In the genomic region with DNA sequence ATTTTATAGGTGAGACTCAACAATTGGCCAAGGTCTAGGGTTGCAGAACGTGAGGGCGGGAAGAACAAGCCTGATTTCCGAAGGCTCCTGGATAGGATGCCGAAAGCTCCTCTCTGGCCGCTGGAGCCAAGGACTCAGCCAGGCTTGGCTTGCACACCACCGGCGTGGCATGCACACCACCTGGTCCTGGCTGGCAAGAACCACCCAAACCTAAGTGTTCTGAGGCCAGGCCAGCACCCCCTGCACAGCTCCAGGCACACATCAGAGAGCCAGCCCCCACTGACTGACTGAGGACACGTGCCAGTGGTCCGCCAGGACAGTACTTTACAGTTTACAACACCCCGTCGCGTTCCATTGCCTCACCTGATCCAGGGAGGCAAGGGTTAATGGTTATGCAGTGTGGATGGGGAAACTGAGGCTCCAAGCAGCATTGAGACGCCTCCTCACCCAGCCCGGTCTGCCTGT, we compare ENCODE assay signal across 8 cellular contexts. TPM values are rescaled to one million over a fixed set of nuclear protein-coding genes. Genes with fewer than 3 reads are reported as not detected.
DNase-seq lines count a peak whose midpoint lies in the region; ATAC-seq and TF ChIP-seq lines count a peak whose summit lies in the region.

No MANE protein-coding gene starts in this region.

- ATAC-seq in GM19397 (IDR thresholded peaks at IDR 0.05; ENCODE audit: unreplicated experiment) = no peak

- peaks cover 3 to 4% of the 10 kb centered on the region in 2 donors for H3K36me3 ChIP-seq in ascending aorta
- peaks cover 23% of the 10 kb centered on the region for H3K36me3 ChIP-seq in right atrium auricular region
- H3K36me3 ChIP-seq in rectal smooth muscle tissue (ENCODE audit: control insufficient read depth, insufficient read depth, low read length) = peaks cover 4% of the 10 kb centered on the region

- POLR2A ChIA-PET in GM10248 (lab: Yijun Ruan, JAX) = no interaction called here

- TF ChIP-seq CTCF in Calu3 (IDR thresholded peaks at IDR 0.05; ENCODE audit: unreplicated experiment) (no peak), ascending aorta (IDR thresholded peaks at IDR 0.05) (no peak), right atrium auricular region (IDR thresholded peaks at IDR 0.05) (no peak), GM10248 (IDR thresholded peaks at IDR 0.05; ENCODE audit: control extremely low read depth, extremely low read depth, low read depth, missing control alignments) (no peak)

- intact Hi-C loops in Calu3 (cut with micrococcal nuclease; ENCODE audit: unreplicated experiment) (loop anchor here (1.0 to 5.0 kb wide), 4 partner anchors 37 to 107 kb away; no protein-coding TSS in a partner anchor), ascending aorta (cut with DNase I) (loop anchor here (1.0 kb wide), 2 partner anchors 91 to 107 kb away; no protein-coding TSS in a partner anchor)

- H3K4me1 ChIP-seq in ascending aorta (peaks cover 19 to 36% of the 10 kb centered on the region in 2 donors), right atrium auricular region (peaks cover 0 to 72% of the 10 kb centered on the region in 2 donors), rectal smooth muscle tissue (ENCODE audit: control insufficient read depth, insufficient read depth, low read length) (peaks cover 14% of the 10 kb centered on the region)

- H3K27me3 ChIP-seq in ascending aorta (no peaks in the 10 kb centered on the region), right atrium auricular region (no peaks in the 10 kb centered on the region), rectal smooth muscle tissue (ENCODE audit: control insufficient read depth, insufficient read depth, low read length) (no peaks in the 10 kb centered on the region)

- no peaks in the 10 kb centered on the region for H3K27me3 Mint-ChIP-seq in Calu3 (ENCODE audit: unreplicated experiment)
- peaks cover 43% of the 10 kb centered on the region for H3K27me3 Mint-ChIP-seq in activated naive CD4-positive, alpha-beta T cell treated with anti-CD3 and anti-CD28 coated beads, Interleukin-2, amount 10 ng/mL, durations not matched to agents 7 days and 5 days

- no peak overlapping the region for H3K9ac ChIP-seq in rectal smooth muscle tissue (ENCODE audit: low read length)

- peak overlapping the region; percentile 59 for H3K4me3 Mint-ChIP-seq in Calu3 (ENCODE audit: low read depth, unreplicated experiment)
- no peak overlapping the region for H3K4me3 Mint-ChIP-seq in activated naive CD4-positive, alpha-beta T cell treated with anti-CD3 and anti-CD28 coated beads, Interleukin-2, amount 10 ng/mL, durations not matched to agents 7 days and 5 days

- no peaks in the 10 kb centered on the region for H3K9me3 Mint-ChIP-seq in Calu3 (ENCODE audit: low read depth, unreplicated experiment)
- no peaks in the 10 kb centered on the region for H3K9me3 Mint-ChIP-seq in activated naive CD4-positive, alpha-beta T cell treated with anti-CD3 and anti-CD28 coated beads, Interleukin-2, amount 10 ng/mL, durations not matched to agents 7 days and 5 days

- peak overlapping the region; percentile 86 to 88 for H3K27ac ChIP-seq in ascending aorta
- H3K27ac ChIP-seq in right atrium auricular region = peak overlapping the region; percentile 90 to 96
- H3K27ac ChIP-seq in rectal smooth muscle tissue (ENCODE audit: low read depth, low read length) = peak overlapping the region; percentile 2

- CTCF ChIA-PET in Calu3 (lab: Charles Lee) (interaction anchor here (1.1 to 2.5 kb wide), 8 partner anchors 12 to 107 kb away, joined by 3 to 16 read pairs (median 6); no protein-coding TSS in a partner anchor), GM10248 (lab: Yijun Ruan, JAX) (interaction anchor here (0.7 to 10.6 kb wide), 18 partner anchors 10 to 599 kb away, joined by 3 to 116 read pairs (median 4); no protein-coding TSS in a partner anchor)
- CTCF ChIA-PET in activated naive CD4-positive, alpha-beta T cell treated with anti-CD3 and anti-CD28 coated beads, Interleukin-2, amount 10 ng/mL, durations not matched to agents 7 days and 5 days (lab: Charles Lee) = interaction anchor here (0.7 to 2.6 kb wide), 6 partner anchors 8 to 113 kb away, joined by 3 to 10 read pairs (median 4); no protein-coding TSS in a partner anchor

- H3K36me3 Mint-ChIP-seq in Calu3 (ENCODE audit: insufficient read depth, unreplicated experiment) = peaks cover 68% of the 10 kb centered on the region
- H3K36me3 Mint-ChIP-seq in activated naive CD4-positive, alpha-beta T cell treated with anti-CD3 and anti-CD28 coated beads, Interleukin-2, amount 10 ng/mL, durations not matched to agents 7 days and 5 days = no peaks in the 10 kb centered on the region

- BruUV-seq in Calu3 (replicated peaks; lab: Mats Ljungman, UMichigan) = TSS peak; percentile 27

- no peaks in the 10 kb centered on the region for H3K9me3 ChIP-seq in ascending aorta
- H3K9me3 ChIP-seq in right atrium auricular region = no peaks in the 10 kb centered on the region

- H3K4me3 ChIP-seq in ascending aorta (peak overlapping the region; percentile 62 to 75), right atrium auricular region (peak overlapping the region; percentile 59 to 66), rectal smooth muscle tissue (ENCODE audit: low read length) (peak overlapping the region; percentile 69)

- peaks cover 63% of the 10 kb centered on the region for H3K4me1 Mint-ChIP-seq in Calu3 (ENCODE audit: low read depth, unreplicated experiment)
- H3K4me1 Mint-ChIP-seq in activated naive CD4-positive, alpha-beta T cell treated with anti-CD3 and anti-CD28 coated beads, Interleukin-2, amount 10 ng/mL, durations not matched to agents 7 days and 5 days = peaks cover 17% of the 10 kb centered on the region

- H3K27ac Mint-ChIP-seq in Calu3 (ENCODE audit: unreplicated experiment) = peak overlapping the region; percentile 37
- H3K27ac Mint-ChIP-seq in activated naive CD4-positive, alpha-beta T cell treated with anti-CD3 and anti-CD28 coated beads, Interleukin-2, amount 10 ng/mL, durations not matched to agents 7 days and 5 days = no peak overlapping the region

- DNase-seq in Calu3 = no peak
- DNase-seq in ascending aorta (ENCODE audit: low spot score in 2 of 2) = no peak
- no peak for DNase-seq in right atrium auricular region (ENCODE audit: low spot score)
- DNase-seq in activated naive CD4-positive, alpha-beta T cell treated with anti-CD3 and anti-CD28 coated beads, Interleukin-2, amount 10 ng/mL, durations not matched to agents 7 days and 5 days = no peak
- DNase-seq in GM10248 (ENCODE audit: extremely low spot score) = no peak
- DNase-seq in DMS 273 treated with DMSO at 0.1 percent for 48 hours (lab: John Stamatoyannopoulos, UW) = no peak

RNA-seq across cellular contexts. Expression of a gene that starts 0.4 kb away (rescaled TPM):
- 261 and 311 TPM in 2 replicates for total RNA-seq in Calu3 (2022)
- total RNA-seq in ascending aorta = 529 TPM
- total RNA-seq in right atrium auricular region = 1,000 to 10,000 TPM in 1 of 2 donors, 100 to 1,000 TPM in 1; 680 to 1,303 TPM

Comparison
In these comparisons a context has a peak if more than half of its experiments do, and no peak if none do; other contexts are left out.
1. H3K27ac ChIP-seq: peak in every context shown above with its lines; median percentile 93 in right atrium auricular region; 87 in ascending aorta; 2 in rectal smooth muscle tissue.